ENCODE assay signal across 8 cellular contexts in genomic region chr19:55062735-55063491, GRCh38. TPM values are rescaled to one million over a fixed set of nuclear protein-coding genes. Genes with fewer than 3 reads are reported as not detected.
DNase-seq lines count a peak whose midpoint lies in the region; ATAC-seq, FAIRE-seq and TF ChIP-seq lines count a peak whose summit lies in the region.

Gene RDH13, minus strand, starts transcription at chr19:55063148. Its CDS starts 116 bp downstream, at chr19:55063032.

- DNase-seq in GM12891 (ENCODE audit: insufficient read length, low spot score) (peak; percentile 98), NCI-H1694 treated with DMSO at 0.1 percent for 48 hours (lab: John Stamatoyannopoulos, UW) (peak; percentile 90), adrenal gland (peak; percentile 97 to 99 (median 98)), left cardiac atrium (peak; percentile 98), posterior vena cava (ENCODE audit: low spot score) (peak; percentile 99), upper lobe of left lung (peak; percentile 94 to 100)

- ATAC-seq in HG02852 (IDR thresholded peaks at IDR 0.05; ENCODE audit: unreplicated experiment) = peak; percentile 93
- peak; percentile 100 for ATAC-seq in left cardiac atrium
- peak; percentile 99 for ATAC-seq in upper lobe of left lung (ENCODE audit: low FRiP score in 2 of 2)

- no peak for TF ChIP-seq POLR2A in GM12891 (IDR thresholded peaks at IDR 0.05; ENCODE audit: low read depth, low read length)
- peak; percentile 23 to 24 for TF ChIP-seq POLR2A in adrenal gland (IDR thresholded peaks at IDR 0.05)
- peak in 2 of 4 donors; percentile 31 to 61 for TF ChIP-seq POLR2A in upper lobe of left lung (IDR thresholded peaks at IDR 0.05)

- 0 to 3% (median 1%) methylated on average over 21 to 70 of the region's 70 CpGs for WGBS in adrenal gland, 4 donors
- WGBS in upper lobe of left lung, 2 donors = 2 to 3% methylated on average over 24 to 66 of the region's 70 CpGs

- peaks cover 0 to 6% of the 10 kb centered on the region in 2 donors for H3K36me3 ChIP-seq in adrenal gland (replicated peaks in 1 of 2)
- peaks cover 0 to 12% (median 6%) of the 10 kb centered on the region in 4 donors for H3K36me3 ChIP-seq in upper lobe of left lung

- H3K4me3 ChIP-seq in adrenal gland = peak within 1 kb of the TSS; percentile 24 to 84 (median 56)
- H3K4me3 ChIP-seq in upper lobe of left lung = peak within 1 kb of the TSS; percentile 70 to 84 (median 74)

- no peak for TF ChIP-seq EP300 in upper lobe of left lung (IDR thresholded peaks at IDR 0.05)

- TF ChIP-seq CTCF in adrenal gland (IDR thresholded peaks at IDR 0.05) (no peak), upper lobe of left lung (IDR thresholded peaks at IDR 0.05) (no peak)

- FAIRE-seq in GM12891 (lab: Jason Lieb, UNC) = peak; percentile 97

- intact Hi-C loops in T-helper 1 cell treated with Interleukin-12 subunit alpha and Interleukin-12 subunit beta and Interleukin-4 antibody, amounts not matched to agents 30 ng/mL and 1 ng/mL, for 36 hours (cut with micrococcal nuclease) = loop anchor here (1.0 to 2.0 kb wide), 7 partner anchors 17 to 614 kb away; partner anchors contain the start of genes LENG8 and PPP1R12C
- intact Hi-C loops in adrenal gland (cut with DNase I) (no loop called here), left cardiac atrium (cut with DNase I) (no loop called here), posterior vena cava (cut with DNase I) (no loop called here)

- H3K27ac ChIP-seq in adrenal gland = peak within 1 kb of the TSS in 3 of 5 donors; percentile 40 to 82 (median 75)
- peak within 1 kb of the TSS; percentile 61 to 77 (median 66) for H3K27ac ChIP-seq in upper lobe of left lung

- peaks cover 0 to 11% of the 10 kb centered on the region in 2 donors for H3K4me1 ChIP-seq in adrenal gland (replicated peaks in 1 of 2)
- peaks cover 6 to 18% (median 9%) of the 10 kb centered on the region in 4 donors for H3K4me1 ChIP-seq in upper lobe of left lung

- H3K9me3 ChIP-seq in adrenal gland (replicated peaks in 1 of 3) (no peaks in the 10 kb centered on the region), upper lobe of left lung (no peaks in the 10 kb centered on the region)

- H3K27me3 ChIP-seq in adrenal gland = no peaks in the 10 kb centered on the region
- H3K27me3 ChIP-seq in upper lobe of left lung = no peaks in the 10 kb centered on the region

TF ChIP-seq in GM12891, 5 proteins besides CTCF, POLR2A, EP300 and RAD21:
- TF ChIP-seq POLR2AphosphoS5 (IDR thresholded peaks at IDR 0.05; ENCODE audit: low read depth, low read length) (no peak), TAF1 (IDR thresholded peaks at IDR 0.05; ENCODE audit: low read depth, low read length) (no peak), POU2F2 (IDR thresholded peaks at IDR 0.05; ENCODE audit: low read depth, low read length) (no peak), SPI1 (IDR thresholded peaks at IDR 0.05; ENCODE audit: low read depth, low read length) (no peak), PAX5 (IDR thresholded peaks at IDR 0.05; ENCODE audit: insufficient read depth, low read length, severe bottlenecking) (no peak)

RNA-seq across cellular contexts. Expression of gene RDH13, which starts in this region (rescaled TPM):
- polyA plus RNA-seq in GM12891 (2012; ENCODE audit: low read depth, missing spikeins) = 5.7 TPM
- 19.6 and 20.9 TPM in 2 replicates for total RNA-seq in T-helper 1 cell treated with Interleukin-12 subunit alpha and Interleukin-12 subunit beta and Interleukin-4 antibody, amounts not matched to agents 30 ng/mL and 1 ng/mL, for 36 hours
- 10 to 100 TPM in 5 of 8 donors, 1 to 10 TPM in 3; 6.8 to 27.9 (median 10.6) TPM for total RNA-seq in adrenal gland
- polyA plus RNA-seq in adrenal gland = 1 to 10 TPM; 7.2 to 8.5 (median 7.9) TPM
- 10 to 100 TPM; 33.9 to 41.1 TPM for total RNA-seq in left cardiac atrium
- 1 to 10 TPM; 7.8 to 8.1 TPM for total RNA-seq in posterior vena cava
- 10 to 100 TPM; 24.0 to 72.3 (median 28.1) TPM for total RNA-seq in upper lobe of left lung

Comparison
In these comparisons a context has a peak if more than half of its experiments do, and no peak if none do; other contexts are left out.
1. Peak in every context shown above with its lines: DNase-seq, ATAC-seq, H3K4me3 ChIP-seq and H3K27ac ChIP-seq.